In genomic region chr7:25952277-25953057, GRCh38 we compare ENCODE assay signal across 1 cellular context.
A peak's percentile ranks its signal among the peaks of the same experiment; 100 is the strongest.
TF ChIP-seq lines count a peak whose summit lies in the region.

No MANE protein-coding gene starts in this region.

TF ChIP-seq in liver, 16 proteins besides CTCF, POLR2A, EP300 and RAD21 (continued from another document):
- TF ChIP-seq REST (IDR thresholded peaks at IDR 0.05) (peak; percentile 90), NR2F2 (IDR thresholded peaks at IDR 0.05) (no peak), FOXA2 (IDR thresholded peaks at IDR 0.05) (peak; percentile 6), RXRA (IDR thresholded peaks at IDR 0.05) (peak; percentile 75 to 77), YY1 (IDR thresholded peaks at IDR 0.05) (peak; percentile 98), EGR1 (IDR thresholded peaks at IDR 0.05; ENCODE audit: low read depth in 2 of 2) (peak in 1 of 2 donors; percentile 82)
- TF ChIP-seq, protein P1, sequence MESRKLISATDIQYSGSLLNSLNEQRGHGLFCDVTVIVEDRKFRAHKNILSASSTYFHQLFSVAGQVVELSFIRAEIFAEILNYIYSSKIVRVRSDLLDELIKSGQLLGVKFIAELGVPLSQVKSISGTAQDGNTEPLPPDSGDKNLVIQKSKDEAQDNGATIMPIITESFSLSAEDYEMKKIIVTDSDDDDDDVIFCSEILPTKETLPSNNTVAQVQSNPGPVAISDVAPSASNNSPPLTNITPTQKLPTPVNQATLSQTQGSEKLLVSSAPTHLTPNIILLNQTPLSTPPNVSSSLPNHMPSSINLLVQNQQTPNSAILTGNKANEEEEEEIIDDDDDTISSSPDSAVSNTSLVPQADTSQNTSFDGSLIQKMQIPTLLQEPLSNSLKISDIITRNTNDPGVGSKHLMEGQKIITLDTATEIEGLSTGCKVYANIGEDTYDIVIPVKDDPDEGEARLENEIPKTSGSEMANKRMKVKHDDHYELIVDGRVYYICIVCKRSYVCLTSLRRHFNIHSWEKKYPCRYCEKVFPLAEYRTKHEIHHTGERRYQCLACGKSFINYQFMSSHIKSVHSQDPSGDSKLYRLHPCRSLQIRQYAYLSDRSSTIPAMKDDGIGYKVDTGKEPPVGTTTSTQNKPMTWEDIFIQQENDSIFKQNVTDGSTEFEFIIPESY (IDR thresholded peaks at IDR 0.05) = peak; percentile 91
